ENCODE assay signal across 16 cellular contexts in the genomic region with DNA sequence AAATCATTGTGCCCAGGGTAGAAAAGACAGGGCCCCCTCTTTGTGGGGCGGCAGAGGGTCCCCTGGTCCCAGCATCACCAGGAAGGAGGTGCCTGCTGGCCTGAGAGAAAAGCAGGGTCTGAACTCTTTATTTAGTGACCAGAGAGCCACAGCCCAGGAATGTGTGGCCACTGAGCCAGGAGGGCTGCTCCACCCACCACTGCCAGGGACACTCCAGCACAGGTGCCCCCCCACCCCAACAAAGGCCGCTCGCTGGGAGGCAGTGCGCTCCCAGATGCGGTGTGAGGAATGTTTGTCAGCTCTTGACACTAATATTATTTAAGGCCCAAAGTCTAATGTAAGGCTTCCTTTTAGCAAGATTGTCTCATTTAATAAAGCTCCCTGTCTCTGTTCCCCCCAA. TPM values are rescaled to one million over a fixed set of nuclear protein-coding genes. Genes with fewer than 3 reads are reported as not detected.
DNase-seq lines count a peak whose midpoint lies in the region; ATAC-seq and TF ChIP-seq lines count a peak whose summit lies in the region.
"Had no signal": no experiment of that assay in that cellular context is flagged by ENCODE, and none has a peak within 500 bp of the region (broad histone marks: within the 10 kb centered on the region; RNA-seq: fewer than 3 reads in every experiment).

No MANE protein-coding gene starts in this region.

- H3K9ac ChIP-seq in neural progenitor cell: no peak overlapping the region
- H3K9ac ChIP-seq: BLaER1 had no signal

- no peak overlapping the region for H3K4me3 Mint-ChIP-seq in activated naive CD4-positive, alpha-beta T cell treated with anti-CD3 and anti-CD28 coated beads, Interleukin-2, amount 50 U/mL, for 24 hours
- no peak overlapping the region for H3K4me3 Mint-ChIP-seq in activated naive CD4-positive, alpha-beta T cell treated with anti-CD3 and anti-CD28 coated beads for 36 hours
- H3K4me3 Mint-ChIP-seq in dendritic cell treated with granulocyte-macrophage colony-stimulating factor and Interleukin-4, amounts not matched to agents 40 ng/mL and 50 ng/mL, for 4 days: no peak overlapping the region
- H3K4me3 Mint-ChIP-seq in neural progenitor cell: no peak overlapping the region
- no peak overlapping the region for H3K4me3 Mint-ChIP-seq in stimulated activated effector memory CD8-positive, alpha-beta T cell treated with anti-CD3 and anti-CD28 coated beads, Interleukin-12 subunit alpha, Interleukin-12 subunit beta, amount 100 ng/mL, for 72 hours
- no peak overlapping the region for H3K4me3 Mint-ChIP-seq in stimulated activated naive B cell treated with anti-CD40 and anti-IgM and Interleukin-4, amounts not matched to agents 10 μg/mL and 1 μg/mL and 100 μg/mL, for 72 hours
- H3K4me3 Mint-ChIP-seq: CD14-positive monocyte; CD4-positive, alpha-beta memory T cell; H9 had no signal

- peaks cover 12% of the 10 kb centered on the region for H3K4me1 ChIP-seq in neural progenitor cell

- H3K4me3 ChIP-seq in neural progenitor cell: no peak overlapping the region
- H3K4me3 ChIP-seq: BLaER1 had no signal

- H3K36me3 Mint-ChIP-seq in activated naive CD4-positive, alpha-beta T cell treated with anti-CD3 and anti-CD28 coated beads, Interleukin-2, amount 50 U/mL, for 24 hours: no peaks in the 10 kb centered on the region
- no peaks in the 10 kb centered on the region for H3K36me3 Mint-ChIP-seq in activated naive CD4-positive, alpha-beta T cell treated with anti-CD3 and anti-CD28 coated beads for 36 hours (ENCODE audit: low read depth)
- H3K36me3 Mint-ChIP-seq in dendritic cell treated with granulocyte-macrophage colony-stimulating factor and Interleukin-4, amounts not matched to agents 40 ng/mL and 50 ng/mL, for 4 days (ENCODE audit: low read depth): no peaks in the 10 kb centered on the region
- H3K36me3 Mint-ChIP-seq in neural progenitor cell: no peaks in the 10 kb centered on the region
- H3K36me3 Mint-ChIP-seq in stimulated activated effector memory CD8-positive, alpha-beta T cell treated with anti-CD3 and anti-CD28 coated beads, Interleukin-12 subunit alpha, Interleukin-12 subunit beta, amount 100 ng/mL, for 72 hours: no peaks in the 10 kb centered on the region
- no peaks in the 10 kb centered on the region for H3K36me3 Mint-ChIP-seq in stimulated activated naive B cell treated with anti-CD40 and anti-IgM and Interleukin-4, amounts not matched to agents 10 μg/mL and 1 μg/mL and 100 μg/mL, for 72 hours
- H3K36me3 Mint-ChIP-seq: CD14-positive monocyte; CD4-positive, alpha-beta memory T cell had no signal

- H3K27me3 ChIP-seq in neural progenitor cell: peaks cover 2% of the 10 kb centered on the region

- no peak overlapping the region for H3K27ac ChIP-seq in neural progenitor cell
- H3K27ac ChIP-seq: BLaER1 had no signal

- no peaks in the 10 kb centered on the region for H3F3A ChIP-seq in neural progenitor cell (ENCODE audit: low read depth)

- H2AFZ ChIP-seq in neural progenitor cell (replicated peaks): no peak overlapping the region

- no peak for DNase-seq in activated naive CD4-positive, alpha-beta T cell treated with anti-CD3 and anti-CD28 coated beads for 36 hours
- peak; percentile 42 for DNase-seq in neural progenitor cell (ENCODE audit: low spot score)
- DNase-seq in stimulated activated effector memory CD8-positive, alpha-beta T cell treated with anti-CD3 and anti-CD28 coated beads, Interleukin-12 subunit alpha, Interleukin-12 subunit beta, amount 100 ng/mL, for 72 hours (ENCODE audit: low spot score in 2 of 2): no peak
- no peak for DNase-seq in stimulated activated naive B cell treated with anti-CD40 and anti-IgM and Interleukin-4, amounts not matched to agents 10 μg/mL and 1 μg/mL and 100 μg/mL, for 72 hours
- no peak for DNase-seq in NCI-H2227 treated with DMSO at 0.1 percent for 48 hours (lab: John Stamatoyannopoulos, UW)
- no peak for DNase-seq in foreskin melanocyte
- DNase-seq: 8988T; CD4-positive, alpha-beta memory T cell; DMS153; DMS79; GDM1; H9 had no signal

- peak overlapping the region; percentile 35 for H3K27ac Mint-ChIP-seq in activated naive CD4-positive, alpha-beta T cell treated with anti-CD3 and anti-CD28 coated beads, Interleukin-2, amount 50 U/mL, for 24 hours
- H3K27ac Mint-ChIP-seq in activated naive CD4-positive, alpha-beta T cell treated with anti-CD3 and anti-CD28 coated beads for 36 hours: no peak overlapping the region
- H3K27ac Mint-ChIP-seq in dendritic cell treated with granulocyte-macrophage colony-stimulating factor and Interleukin-4, amounts not matched to agents 40 ng/mL and 50 ng/mL, for 4 days: peak overlapping the region; percentile 13
- no peak overlapping the region for H3K27ac Mint-ChIP-seq in neural progenitor cell
- H3K27ac Mint-ChIP-seq in stimulated activated effector memory CD8-positive, alpha-beta T cell treated with anti-CD3 and anti-CD28 coated beads, Interleukin-12 subunit alpha, Interleukin-12 subunit beta, amount 100 ng/mL, for 72 hours: peak overlapping the region; percentile 76
- H3K27ac Mint-ChIP-seq in stimulated activated naive B cell treated with anti-CD40 and anti-IgM and Interleukin-4, amounts not matched to agents 10 μg/mL and 1 μg/mL and 100 μg/mL, for 72 hours: no peak overlapping the region

- intact Hi-C loops in activated naive CD4-positive, alpha-beta T cell treated with anti-CD3 and anti-CD28 coated beads for 36 hours (cut with micrococcal nuclease): no loop called here
- intact Hi-C loops in dendritic cell treated with granulocyte-macrophage colony-stimulating factor and Interleukin-4, amounts not matched to agents 40 ng/mL and 50 ng/mL, for 4 days (cut with micrococcal nuclease): no loop called here

- H3K9me3 ChIP-seq in neural progenitor cell (ENCODE audit: low read depth): no peaks in the 10 kb centered on the region
- H3K9me3 ChIP-seq: BLaER1 had no signal

- H3K4me2 ChIP-seq in neural progenitor cell: no peak overlapping the region
- H3K4me2 ChIP-seq: BLaER1 had no signal

- peaks cover 8% of the 10 kb centered on the region for H3K4me1 Mint-ChIP-seq in activated naive CD4-positive, alpha-beta T cell treated with anti-CD3 and anti-CD28 coated beads, Interleukin-2, amount 50 U/mL, for 24 hours
- peaks cover 4% of the 10 kb centered on the region for H3K4me1 Mint-ChIP-seq in activated naive CD4-positive, alpha-beta T cell treated with anti-CD3 and anti-CD28 coated beads for 36 hours (ENCODE audit: low read depth)
- H3K4me1 Mint-ChIP-seq in dendritic cell treated with granulocyte-macrophage colony-stimulating factor and Interleukin-4, amounts not matched to agents 40 ng/mL and 50 ng/mL, for 4 days (ENCODE audit: low read depth): peaks cover 14% of the 10 kb centered on the region
- peaks cover 53% of the 10 kb centered on the region for H3K4me1 Mint-ChIP-seq in neural progenitor cell
- H3K4me1 Mint-ChIP-seq in stimulated activated effector memory CD8-positive, alpha-beta T cell treated with anti-CD3 and anti-CD28 coated beads, Interleukin-12 subunit alpha, Interleukin-12 subunit beta, amount 100 ng/mL, for 72 hours: no peaks in the 10 kb centered on the region
- no peaks in the 10 kb centered on the region for H3K4me1 Mint-ChIP-seq in stimulated activated naive B cell treated with anti-CD40 and anti-IgM and Interleukin-4, amounts not matched to agents 10 μg/mL and 1 μg/mL and 100 μg/mL, for 72 hours

- no peaks in the 10 kb centered on the region for H3K36me3 ChIP-seq in neural progenitor cell
- H3K36me3 ChIP-seq: BLaER1 had no signal

- no peaks in the 10 kb centered on the region for H3K9me3 Mint-ChIP-seq in activated naive CD4-positive, alpha-beta T cell treated with anti-CD3 and anti-CD28 coated beads, Interleukin-2, amount 50 U/mL, for 24 hours
- no peaks in the 10 kb centered on the region for H3K9me3 Mint-ChIP-seq in activated naive CD4-positive, alpha-beta T cell treated with anti-CD3 and anti-CD28 coated beads for 36 hours
- no peaks in the 10 kb centered on the region for H3K9me3 Mint-ChIP-seq in dendritic cell treated with granulocyte-macrophage colony-stimulating factor and Interleukin-4, amounts not matched to agents 40 ng/mL and 50 ng/mL, for 4 days
- H3K9me3 Mint-ChIP-seq in neural progenitor cell: no peaks in the 10 kb centered on the region
- H3K9me3 Mint-ChIP-seq in stimulated activated effector memory CD8-positive, alpha-beta T cell treated with anti-CD3 and anti-CD28 coated beads, Interleukin-12 subunit alpha, Interleukin-12 subunit beta, amount 100 ng/mL, for 72 hours: no peaks in the 10 kb centered on the region
- H3K9me3 Mint-ChIP-seq in stimulated activated naive B cell treated with anti-CD40 and anti-IgM and Interleukin-4, amounts not matched to agents 10 μg/mL and 1 μg/mL and 100 μg/mL, for 72 hours: no peaks in the 10 kb centered on the region
- H3K9me3 Mint-ChIP-seq: CD14-positive monocyte; CD4-positive, alpha-beta memory T cell; H9 had no signal

- no peaks in the 10 kb centered on the region for H3K79me2 ChIP-seq in neural progenitor cell (ENCODE audit: low read depth)

- ATAC-seq in stimulated activated effector memory CD8-positive, alpha-beta T cell treated with anti-CD3 and anti-CD28 coated beads, Interleukin-12 subunit alpha, Interleukin-12 subunit beta, amount 100 ng/mL, for 72 hours: no peak
- no peak for ATAC-seq in stimulated activated naive B cell treated with anti-CD40 and anti-IgM and Interleukin-4, amounts not matched to agents 10 μg/mL and 1 μg/mL and 100 μg/mL, for 72 hours (replicated peaks)

- no peaks in the 10 kb centered on the region for H3K27me3 Mint-ChIP-seq in activated naive CD4-positive, alpha-beta T cell treated with anti-CD3 and anti-CD28 coated beads, Interleukin-2, amount 50 U/mL, for 24 hours
- no peaks in the 10 kb centered on the region for H3K27me3 Mint-ChIP-seq in activated naive CD4-positive, alpha-beta T cell treated with anti-CD3 and anti-CD28 coated beads for 36 hours (ENCODE audit: low read depth)
- H3K27me3 Mint-ChIP-seq in dendritic cell treated with granulocyte-macrophage colony-stimulating factor and Interleukin-4, amounts not matched to agents 40 ng/mL and 50 ng/mL, for 4 days: peaks cover 53% of the 10 kb centered on the region
- H3K27me3 Mint-ChIP-seq in neural progenitor cell (ENCODE audit: insufficient read depth, low read depth): peaks cover 5% of the 10 kb centered on the region
- peaks cover 34 to 62% of the 10 kb centered on the region in 2 donors for H3K27me3 Mint-ChIP-seq in stimulated activated naive B cell treated with anti-CD40 and anti-IgM and Interleukin-4, amounts not matched to agents 10 μg/mL and 1 μg/mL and 100 μg/mL, for 72 hours

- H4K20me1 ChIP-seq in neural progenitor cell (ENCODE audit: low read depth): no peaks in the 10 kb centered on the region
- H4K20me1 ChIP-seq: BLaER1 had no signal

- CTCF ChIA-PET in activated naive CD4-positive, alpha-beta T cell treated with anti-CD3 and anti-CD28 coated beads for 36 hours (lab: Charles Lee): interaction anchor here (0.7 kb wide), 1 partner anchor 531 kb away, joined by 3 read pairs; no protein-coding TSS in a partner anchor

- TF ChIP-seq CTCF in neural progenitor cell (IDR thresholded peaks at IDR 0.05): no peak

RNA-seq across cellular contexts. Expression of a gene that starts 59.6 kb away (rescaled TPM):
- total RNA-seq in activated naive CD4-positive, alpha-beta T cell treated with anti-CD3 and anti-CD28 coated beads for 36 hours: 10 to 100 TPM; 15.6 to 18.3 TPM
- total RNA-seq in neural progenitor cell (ENCODE audit: low replicate concordance): 5.8 and 12.3 TPM in 2 replicates

Comparison
In these comparisons a context has a peak if more than half of its experiments do, and no peak if none do; other contexts are left out.
1. H3K27ac Mint-ChIP-seq: peak in activated naive CD4-positive, alpha-beta T cell treated with anti-CD3 and anti-CD28 coated beads, Interleukin-2, amount 50 U/mL, for 24 hours (single experiment), dendritic cell treated with granulocyte-macrophage colony-stimulating factor and Interleukin-4, amounts not matched to agents 40 ng/mL and 50 ng/mL, for 4 days (single experiment) and stimulated activated effector memory CD8-positive, alpha-beta T cell treated with anti-CD3 and anti-CD28 coated beads, Interleukin-12 subunit alpha, Interleukin-12 subunit beta, amount 100 ng/mL, for 72 hours (single experiment); none in activated naive CD4-positive, alpha-beta T cell treated with anti-CD3 and anti-CD28 coated beads for 36 hours (single experiment), neural progenitor cell (single experiment) and stimulated activated naive B cell treated with anti-CD40 and anti-IgM and Interleukin-4, amounts not matched to agents 10 μg/mL and 1 μg/mL and 100 μg/mL, for 72 hours (single experiment).